1 cellular context compared by ENCODE assay signal in genomic region chr6:3977875-3978711, GRCh38.
TF ChIP-seq lines count a peak whose summit lies in the region.

No MANE protein-coding gene starts in this region.

TF ChIP-seq in HEK293, 187 proteins besides CTCF, POLR2A, EP300 and RAD21 (continued from another document):
- TF ChIP-seq ZNF596 (tag by site-specific recombination; IDR thresholded peaks at IDR 0.05) (no peak), KLF8 (tag by site-specific recombination; IDR thresholded peaks at IDR 0.05) (peak; percentile 15; the same call in 1 of the 2 replicates), ZNF701 (tag by site-specific recombination; IDR thresholded peaks at IDR 0.05) (no peak), ZNF157 (tag by site-specific recombination; IDR thresholded peaks at IDR 0.05) (no peak), ZNF112 (tag by site-specific recombination; IDR thresholded peaks at IDR 0.05) (no peak), ZNF449 (tag by site-specific recombination; IDR thresholded peaks at IDR 0.05) (no peak), PRDM4 (tag by site-specific recombination; IDR thresholded peaks at IDR 0.05) (no peak)
